Comparison of ENCODE assay signal across 11 cellular contexts in the genomic region with DNA sequence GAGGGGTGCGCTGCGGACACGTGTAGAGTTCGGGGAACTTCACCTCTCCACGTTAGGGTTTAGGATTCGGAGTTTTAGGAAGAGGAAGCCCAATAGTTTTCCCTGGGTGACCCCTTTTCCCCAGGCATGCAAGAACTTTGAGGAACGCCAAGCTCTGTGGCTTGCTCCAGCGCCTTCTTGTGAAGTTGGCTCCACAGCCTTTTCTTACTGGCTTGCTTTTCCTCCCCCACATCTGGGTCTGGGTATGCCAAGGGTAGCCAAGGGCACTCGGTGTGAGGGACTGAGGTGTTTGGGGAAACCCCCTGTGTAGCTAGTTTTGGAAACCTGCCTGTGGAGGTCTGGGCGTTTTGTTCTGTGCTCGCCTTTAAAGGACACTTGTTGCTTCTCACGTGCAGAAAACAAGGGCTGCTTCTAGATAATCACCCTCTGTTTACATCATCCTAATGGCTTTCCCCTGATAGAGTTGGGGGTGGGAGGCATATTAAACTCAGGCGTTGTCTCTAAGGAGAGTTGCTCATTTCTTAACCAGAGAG. TPM values are rescaled to one million over a fixed set of nuclear protein-coding genes. Genes with fewer than 3 reads are reported as not detected.
DNase-seq lines count a peak whose midpoint lies in the region; ATAC-seq and TF ChIP-seq lines count a peak whose summit lies in the region.
"Had no signal": no experiment of that assay in that cellular context is flagged by ENCODE, and none has a peak within 500 bp of the region (broad histone marks: within the 10 kb centered on the region; RNA-seq: fewer than 3 reads in every experiment).

No MANE protein-coding gene starts in this region.

- no peaks in the 10 kb centered on the region for H3K36me3 ChIP-seq in PC-9 (ENCODE audit: low read depth)
- no peaks in the 10 kb centered on the region for H3K36me3 ChIP-seq in gastroesophageal sphincter
- H3K36me3 ChIP-seq in neuron (ENCODE audit: insufficient read depth, low read length) = no peaks in the 10 kb centered on the region

- H3K27me3 ChIP-seq in PC-9 (ENCODE audit: insufficient read depth, low read depth) = no peaks in the 10 kb centered on the region
- H3K27me3 ChIP-seq in gastroesophageal sphincter = peaks cover 31% of the 10 kb centered on the region
- peaks cover 39% of the 10 kb centered on the region for H3K27me3 ChIP-seq in neuron (ENCODE audit: insufficient read depth, low read length)

- BruUV-seq in PC-9 (replicated peaks; lab: Mats Ljungman, UMichigan) = no TSS peak

- POLR2A ChIA-PET in AG04449 (lab: Yijun Ruan, JAX) (interaction anchor here (0.8 to 1.2 kb wide), 3 partner anchors 17 to 320 kb away, joined by 3 to 5 read pairs (median 3); no protein-coding TSS in a partner anchor), PC-9 (lab: Charles Lee; ENCODE audit: unreplicated experiment) (no interaction called here)

- no peaks in the 10 kb centered on the region for H3F3A ChIP-seq in PC-9 (ENCODE audit: insufficient read depth, low read depth)

- peak; percentile 9 for ATAC-seq in gastroesophageal sphincter
- no peak for ATAC-seq in GM21526 (IDR thresholded peaks at IDR 0.05; ENCODE audit: low FRiP score, unreplicated experiment)
- no peak for ATAC-seq in GM18870 (IDR thresholded peaks at IDR 0.05; ENCODE audit: unreplicated experiment)

- no peak overlapping the region for H3K27ac ChIP-seq in PC-9
- peak overlapping the region; percentile 18 to 69 (median 58) for H3K27ac ChIP-seq in gastroesophageal sphincter

- no peaks in the 10 kb centered on the region for H4K20me1 ChIP-seq in PC-9 (ENCODE audit: insufficient read depth)

- intact Hi-C loops in PC-9 (cut with micrococcal nuclease; ENCODE audit: unreplicated experiment) = no loop called here

- H3K79me2 ChIP-seq in PC-9 (ENCODE audit: low read depth) = no peaks in the 10 kb centered on the region

- H3K4me1 ChIP-seq in PC-9 (replicated peaks; ENCODE audit: insufficient read depth) (no peaks in the 10 kb centered on the region), gastroesophageal sphincter (peaks cover 0 to 20% (median 0%) of the 10 kb centered on the region in 3 donors), neuron (ENCODE audit: insufficient read depth, low read length) (no peaks in the 10 kb centered on the region)

- TF ChIP-seq CTCF in AG04449 (IDR thresholded peaks at IDR 0.05; ENCODE audit: insufficient read depth, low read length, missing control alignments) (no peak), PC-9 (conservative IDR thresholded peaks at IDR 0.05) (no peak), gastroesophageal sphincter (IDR thresholded peaks at IDR 0.05) (no peak)

- 0 to 10% methylated on average over 4 to 5 of the region's 13 CpGs for whole genome bisulfite sequencing in gastroesophageal sphincter (ENCODE audit: low coverage in 1 of 2), 2 donors

- peak overlapping the region; percentile 71 for H3K4me3 ChIP-seq in AG04449 (ENCODE audit: low read depth, low read length)
- H3K4me3 ChIP-seq in PC-9 = peak overlapping the region; percentile 46; the same call in 1 of the 2 replicates
- H3K4me3 ChIP-seq in gastroesophageal sphincter = peak overlapping the region; percentile 55 to 57
- H3K4me3 ChIP-seq in neuron (ENCODE audit: low read length) = no peak overlapping the region

- DNase-seq in AG04449 (ENCODE audit: low read depth, low spot score) (no peak), PC-9 (no peak), NCI-H2081 treated with DMSO at 0.1 percent for 48 hours (lab: John Stamatoyannopoulos, UW) (no peak), NCI-H1694 (lab: John Stamatoyannopoulos, UW) (no peak)
- DNase-seq: activated CD8-positive, alpha-beta memory T cell treated with anti-CD3 and anti-CD28 coated beads, Interleukin-2, amount 10 ng/mL, durations not matched to agents 7 days and 5 days; CD4-positive, alpha-beta memory T cell; erythroblast had no signal

- TF ChIP-seq EP300 in gastroesophageal sphincter (IDR thresholded peaks at IDR 0.05) = no peak

- no peak for TF ChIP-seq POLR2A in gastroesophageal sphincter (IDR thresholded peaks at IDR 0.05)

- CTCF ChIA-PET in AG04449 (lab: Yijun Ruan, JAX) = interaction anchor here (0.6 to 2.5 kb wide), 5 partner anchors 9 to 450 kb away, joined by 3 to 11 read pairs (median 3); no protein-coding TSS in a partner anchor
- CTCF ChIA-PET in PC-9 (lab: Charles Lee) = no interaction called here

- peak overlapping the region; percentile 27; the same call in 1 of the 2 replicates for H2AFZ ChIP-seq in PC-9
- H2AFZ ChIP-seq in neuron (ENCODE audit: low read depth, low read length) = peak overlapping the region; percentile 36

- H3K9me2 ChIP-seq in PC-9 (ENCODE audit: insufficient read depth) = no peaks in the 10 kb centered on the region

- H3K9me3 ChIP-seq in PC-9 (ENCODE audit: insufficient read depth, low read depth) = no peaks in the 10 kb centered on the region
- H3K9me3 ChIP-seq in gastroesophageal sphincter = no peaks in the 10 kb centered on the region
- no peaks in the 10 kb centered on the region for H3K9me3 ChIP-seq in neuron (ENCODE audit: low read length)

- peak overlapping the region; percentile 59 for H3K4me2 ChIP-seq in PC-9

RNA-seq across cellular contexts. Expression of a gene that starts 0.7 kb away (rescaled TPM):
- total RNA-seq in PC-9 (2021) (not detected in 2 replicates), gastroesophageal sphincter (10 to 100 TPM in 1 of 4 donors, 1 to 10 TPM in 3; 3.4 to 18.7 (median 7.7) TPM)
- total RNA-seq: activated CD8-positive, alpha-beta memory T cell treated with anti-CD3 and anti-CD28 coated beads, Interleukin-2, amount 10 ng/mL, durations not matched to agents 7 days and 5 days; CD4-positive, alpha-beta memory T cell had no signal
